23 cellular contexts compared by ENCODE assay signal in genomic region chr2:120350801-120351324, GRCh38. TPM values are rescaled to one million over a fixed set of nuclear protein-coding genes. Genes with fewer than 3 reads are reported as not detected.
DNase-seq lines count a peak whose midpoint lies in the region; ATAC-seq, FAIRE-seq and TF ChIP-seq lines count a peak whose summit lies in the region.
"Had no signal": no experiment of that assay in that cellular context is flagged by ENCODE, and none has a peak within 500 bp of the region (broad histone marks: within the 10 kb centered on the region; RNA-seq: fewer than 3 reads in every experiment).

No MANE protein-coding gene starts in this region.

- no peaks in the 10 kb centered on the region for H3K36me3 ChIP-seq in K562 (ENCODE audit: control insufficient read depth, insufficient read depth, low read length)
- no peaks in the 10 kb centered on the region for H3K36me3 ChIP-seq in left lung
- no peaks in the 10 kb centered on the region for H3K36me3 ChIP-seq in neuronal stem cell (replicated peaks in 1 of 2; ENCODE audit: control insufficient read depth in 2 of 2, insufficient read depth in 2 of 2, low read length in 2 of 2)
- peaks cover 4 to 15% of the 10 kb centered on the region in 2 donors for H3K36me3 ChIP-seq in thyroid gland
- H3K36me3 ChIP-seq in ascending aorta = no peaks in the 10 kb centered on the region
- H3K36me3 ChIP-seq: BLaER1 treated with 17β-estradiol and CSF1 and Interleukin-3, amounts not matched to agents 10 nM and 100 nM had no signal

- H3K4me2 ChIP-seq in K562 (ENCODE audit: insufficient read depth, low read length) = no peak overlapping the region
- H3K4me2 ChIP-seq in neuronal stem cell (ENCODE audit: insufficient read depth, low read length, poor library complexity, severe bottlenecking) = no peak overlapping the region
- H3K4me2 ChIP-seq: BLaER1 treated with 17β-estradiol and CSF1 and Interleukin-3, amounts not matched to agents 10 nM and 100 nM had no signal

- H3K9ac ChIP-seq in K562 (ENCODE audit: insufficient read depth in 1 of 2, low read depth in 2 of 2, low read length in 2 of 2) (no peak overlapping the region), neuronal stem cell (ENCODE audit: low read depth, low read length, poor library complexity) (peak overlapping the region; percentile 24)
- H3K9ac ChIP-seq: BLaER1 treated with 17β-estradiol and CSF1 and Interleukin-3, amounts not matched to agents 10 nM and 100 nM had no signal

- ATAC-seq in K562 = 0 out of 3 replicates have a peak, but pooled peaks have one; percentile 27
- peak; percentile 54 for ATAC-seq in left lung
- ATAC-seq: CD8-positive, alpha-beta T cell; GM12878 had no signal

- POLR2A ChIA-PET in K562 (lab: Yijun Ruan, JAX) = no interaction called here

- H3K9me3 ChIP-seq in K562 (replicated peaks; ENCODE audit: control insufficient read depth, insufficient read depth, low read depth, low read length) (no peaks in the 10 kb centered on the region), left lung (no peaks in the 10 kb centered on the region), neuronal stem cell (replicated peaks in 1 of 2; ENCODE audit: control insufficient read depth in 2 of 2, insufficient read depth in 1 of 2, low read depth in 1 of 2, low read length in 2 of 2) (no peaks in the 10 kb centered on the region), thyroid gland (no peaks in the 10 kb centered on the region), ascending aorta (no peaks in the 10 kb centered on the region)
- H3K9me3 ChIP-seq: BLaER1 treated with 17β-estradiol and CSF1 and Interleukin-3, amounts not matched to agents 10 nM and 100 nM had no signal

- no peak for TF ChIP-seq POLR2A in K562 (conservative IDR thresholded peaks at IDR 0.05)
- TF ChIP-seq POLR2A in thyroid gland (IDR thresholded peaks at IDR 0.05) = no peak

- H3K4me1 Mint-ChIP-seq in HFFc6 (ENCODE audit: low read depth) = peaks cover 12% of the 10 kb centered on the region

- no peak for FAIRE-seq in K562 (lab: Jason Lieb, UNC)
- FAIRE-seq: GM12878, GM19239, H1, HTR-8/SVneo had no signal

- peaks cover 24 to 83% of the 10 kb centered on the region in 2 experiments for H3K27me3 ChIP-seq in K562 (ENCODE audit: control insufficient read depth in 2 of 2, insufficient read depth in 2 of 2, low read length in 2 of 2)
- H3K27me3 ChIP-seq in left lung = peaks cover 17 to 62% of the 10 kb centered on the region in 2 donors
- H3K27me3 ChIP-seq in neuronal stem cell (ENCODE audit: control insufficient read depth in 3 of 3, insufficient read depth in 3 of 3, low read depth in 1 of 3, low read length in 3 of 3) = peaks cover 20 to 87% (median 52%) of the 10 kb centered on the region in 3 experiments
- no peaks in the 10 kb centered on the region for H3K27me3 ChIP-seq in thyroid gland
- H3K27me3 ChIP-seq in ascending aorta = no peaks in the 10 kb centered on the region

- H3K23ac ChIP-seq in neuronal stem cell (ENCODE audit: low read depth, low read length, poor library complexity) = no peak overlapping the region

- H3K4me3 ChIP-seq in K562 (no peak overlapping the region), left lung (no peak overlapping the region), neuronal stem cell (ENCODE audit: low read length in 2 of 2) (no peak overlapping the region), thyroid gland (replicated peaks in 1 of 3) (no peak overlapping the region), ascending aorta (no peak overlapping the region)
- H3K4me3 ChIP-seq: BLaER1 treated with 17β-estradiol and CSF1 and Interleukin-3, amounts not matched to agents 10 nM and 100 nM; GM12878 had no signal

- H3K4ac ChIP-seq in neuronal stem cell (ENCODE audit: low read length) = no peak overlapping the region

- H3K27ac ChIP-seq in K562 (ENCODE audit: extremely low read depth, low read depth, low read length) (no peak overlapping the region), left lung (no peak overlapping the region), neuronal stem cell (replicated peaks; ENCODE audit: low read length) (no peak overlapping the region), thyroid gland (peak overlapping the region in 2 of 3 donors; percentile 36 to 46), ascending aorta (no peak overlapping the region)
- H3K27ac ChIP-seq: BLaER1 treated with 17β-estradiol and CSF1 and Interleukin-3, amounts not matched to agents 10 nM and 100 nM; HL-60 had no signal

- 2% methylated on average over 22 of the region's 23 CpGs for WGBS in K562 (ENCODE audit: insufficient coverage, low coverage, missing lambda C conversion rate)
- no CpG with 5 or more reads among the region's 23 CpGs for WGBS in neuronal stem cell (ENCODE audit: extremely low coverage in 2 of 2, insufficient read length in 2 of 2, insufficient replicate concordance in 1 of 2), 2 donors
- WGBS in thyroid gland, 2 donors = 51 to 71% methylated on average over 23 of the region's 23 CpGs

- H2AFZ ChIP-seq in K562 (ENCODE audit: low read depth, low read length) = no peak overlapping the region
- H2AFZ ChIP-seq in neuronal stem cell (ENCODE audit: low read length) = no peak overlapping the region

- H2AK5ac ChIP-seq in neuronal stem cell (ENCODE audit: low read depth, low read length) = no peak overlapping the region

- BruUV-seq in K562 (replicated peaks; lab: Mats Ljungman, UMichigan) = no TSS peak

- no peak overlapping the region for H2BK120ac ChIP-seq in neuronal stem cell (ENCODE audit: low read depth, low read length)

- H3K4me3 Mint-ChIP-seq in HFFc6 = no peak overlapping the region
- H3K4me3 Mint-ChIP-seq: B cell; CD8-positive, alpha-beta T cell; H9 had no signal

- no peaks in the 10 kb centered on the region for H3K79me2 ChIP-seq in K562 (ENCODE audit: control insufficient read depth, insufficient read depth, low read length)

- no peaks in the 10 kb centered on the region for H3K79me1 ChIP-seq in neuronal stem cell (ENCODE audit: low read depth, low read length)

- H3K18ac ChIP-seq in neuronal stem cell (ENCODE audit: low read length) = no peak overlapping the region

- H3K9me1 ChIP-seq in K562 (ENCODE audit: control insufficient read depth, insufficient read depth, low read length) = no peaks in the 10 kb centered on the region

- CTCF ChIA-PET in K562 (lab: Yijun Ruan, JAX; ENCODE audit: low intra/inter-chr PET ratio) = no interaction called here

- no peak overlapping the region for H4K91ac ChIP-seq in neuronal stem cell (ENCODE audit: low read depth, low read length, poor library complexity)

- intact Hi-C loops in K562 (cut with micrococcal nuclease) (no loop called here), left lung (cut with DNase I) (no loop called here), thyroid gland (cut with DNase I) (no loop called here), ascending aorta (cut with DNase I) (no loop called here)

- in situ Hi-C loops in K562 (cut with MboI) = no loop called here

- H3K4me1 ChIP-seq in K562 (replicated peaks in 1 of 2; ENCODE audit: control insufficient read depth in 2 of 2, insufficient read depth in 2 of 2, low read length in 2 of 2) (peaks cover 0 to 7% of the 10 kb centered on the region in 2 experiments; a peak in 1 of 5 replicates), left lung (peaks cover 5 to 23% of the 10 kb centered on the region in 2 donors), neuronal stem cell (ENCODE audit: control insufficient read depth in 2 of 2, insufficient read depth in 1 of 2, low read depth in 1 of 2, low read length in 2 of 2) (peaks cover 12 to 19% of the 10 kb centered on the region in 2 donors), thyroid gland (peaks cover 15 to 21% of the 10 kb centered on the region in 2 donors), ascending aorta (peaks cover 10 to 15% of the 10 kb centered on the region in 2 donors)

- no peak overlapping the region for H2BK15ac ChIP-seq in neuronal stem cell (ENCODE audit: low read length)

- H3K36me3 Mint-ChIP-seq in HFFc6 (ENCODE audit: low read depth) = no peaks in the 10 kb centered on the region
- H3K36me3 Mint-ChIP-seq: CD8-positive, alpha-beta T cell had no signal

- H4K8ac ChIP-seq in neuronal stem cell (ENCODE audit: low read depth, low read length) = no peak overlapping the region

- H3K27me3 Mint-ChIP-seq in HFFc6 (ENCODE audit: insufficient read depth) = peaks cover 25% of the 10 kb centered on the region

- no peak for TF ChIP-seq EP300 in K562 (IDR thresholded peaks at IDR 0.05; ENCODE audit: low read length)

- TF ChIP-seq CTCF in K562 (IDR thresholded peaks at IDR 0.05 in 2 of 3, conservative IDR thresholded peaks at IDR 0.05 in 1 of 3; ENCODE audit: insufficient read depth in 2 of 3, low read depth in 1 of 3, low read length in 3 of 3) = no peak
- no peak for TF ChIP-seq CTCF in left lung (IDR thresholded peaks at IDR 0.05)
- TF ChIP-seq CTCF in thyroid gland (IDR thresholded peaks at IDR 0.05) = no peak
- no peak for TF ChIP-seq CTCF in HFFc6 (IDR thresholded peaks at IDR 0.05)
- no peak for TF ChIP-seq CTCF in ascending aorta (IDR thresholded peaks at IDR 0.05)

- H3K14ac ChIP-seq in neuronal stem cell (ENCODE audit: low read length) = no peak overlapping the region

- no peaks in the 10 kb centered on the region for H3K9me3 Mint-ChIP-seq in HFFc6
- H3K9me3 Mint-ChIP-seq: CD8-positive, alpha-beta T cell had no signal

- H2BK5ac ChIP-seq in neuronal stem cell (ENCODE audit: low read length) = no peak overlapping the region

- H3K27ac Mint-ChIP-seq in HFFc6 = no peak overlapping the region
- H3K27ac Mint-ChIP-seq: B cell; CD8-positive, alpha-beta T cell; H9 had no signal

- H4K20me1 ChIP-seq in K562 (replicated peaks; ENCODE audit: control insufficient read depth, insufficient read depth, low read length) = peaks cover 18% of the 10 kb centered on the region

- DNase-seq in K562 (ENCODE audit: extremely low read depth in 1 of 4, low spot score in 3 of 4) (peak in 1 of 4 experiments; percentile 18), left lung (peak; percentile 69 to 82), neuronal stem cell (ENCODE audit: low spot score) (no peak), thyroid gland (peak; percentile 83 to 88), HFFc6 (no peak), ascending aorta (ENCODE audit: low spot score in 2 of 2) (no peak)
- no peak for DNase-seq in activated CD4-positive, alpha-beta T cell treated with anti-CD3 and anti-CD28 coated beads for 48 hours
- no peak for DNase-seq in activated CD4-positive, alpha-beta T cell treated with anti-CD3 and anti-CD28 coated beads, Interleukin-2, amount 50 U/mL, for 4 hours
- DNase-seq: CD8-positive, alpha-beta T cell; DMS 273 treated with DMSO at 0.1 percent for 48 hours; DMS53; DND-41; EL; H9; IMR-90 had no signal

- TF ChIP-seq RAD21 in K562 (CRISPR knock-in tag; conservative IDR thresholded peaks at IDR 0.05 in 1 of 2, IDR thresholded peaks at IDR 0.05 in 1 of 2) = no peak

- no peak overlapping the region for H2BK12ac ChIP-seq in neuronal stem cell (ENCODE audit: low read length)

RNA-seq across cellular contexts. Expression of gene INHBB, which starts 4.9 kb away (rescaled TPM):
- total RNA-seq in K562 (2011; cell fraction: chromatin; rRNA removed; ENCODE audit: low replicate concordance) = not detected in 2 replicates
- total RNA-seq in K562 (2011; cell fraction: nucleolus; rRNA removed) = not detected in 2 replicates
- not detected in 2 replicates for total RNA-seq in K562 (2011; cell fraction: nucleoplasm; rRNA removed)
- total RNA-seq in K562 (2014; rRNA removed) = not detected in 2 replicates
- not detected in 2 replicates for total RNA-seq in K562 (2014; rRNA removed; fragmentation: Illumina TruSeq; extraction: Trizol)
- not detected in 2 replicates for total RNA-seq in K562 (2015; rRNA removed; fragmentation: Illumina TruSeq; extraction: Trizol)
- 0.11 TPM in 1 of 2 replicates, not detected in the other for total RNA-seq in K562 (2021)
- not detected in 2 replicates for polyA plus RNA-seq in K562 (2011; rRNA removed)
- not detected in 2 replicates for polyA plus RNA-seq in K562 (2011; cell fraction: cytosol; rRNA removed)
- not detected in 2 replicates for polyA plus RNA-seq in K562 (2011; cell fraction: nucleus; rRNA removed)
- not detected in 2 replicates for polyA plus RNA-seq in K562 (2012)
- 0.04 TPM in 1 of 2 replicates, not detected in the other for polyA plus RNA-seq in K562 (2014; fragmentation: Illumina TruSeq; extraction: Trizol)
- not detected for polyA plus RNA-seq in K562 (2014; fragmentation: Nextera tagmentation; extraction: Ambion mirVana)
- polyA plus RNA-seq in K562 (2014; rRNA removed) = not detected in 2 replicates
- not detected in 2 replicates for polyA minus RNA-seq in K562 (2011; rRNA and poly(A)+ RNA removed)
- not detected in 2 replicates for polyA minus RNA-seq in K562 (2011; cell fraction: cytosol; rRNA and poly(A)+ RNA removed)
- not detected in 2 replicates for polyA minus RNA-seq in K562 (2011; cell fraction: nucleus; rRNA and poly(A)+ RNA removed)
- total RNA-seq in left lung = 1 to 10 TPM in 1 of 2 donors, under 1 TPM in 1; 0.67 to 2.0 TPM
- polyA plus RNA-seq in neuronal stem cell (2013, experiment 1 of 2) = not detected
- 0.01 TPM for polyA plus RNA-seq in neuronal stem cell (2013, experiment 2 of 2)
- total RNA-seq in thyroid gland = 10 to 100 TPM; 12.3 to 27.5 (median 23.6) TPM
- total RNA-seq in HFFc6 (2021; fragmentation: NEBNext Ultra II Directional; extraction: Animal tissue kit (Norgen Biotek cat#: 25700)) = 1 to 10 TPM in 3 of 6 experiments, under 1 TPM in 3; 0.47 to 1.6 (median 1.1) TPM
- total RNA-seq in ascending aorta = 8.1 TPM
- total RNA-seq: B cell; CD8-positive, alpha-beta T cell; G401 had no signal
- polyA plus RNA-seq: GM12878 had no signal

Comparison
In these comparisons a context has a peak if more than half of its experiments do, and no peak if none do; other contexts are left out.
1. DNase-seq: peak in left lung (2 of 2) and thyroid gland (2 of 2); none in neuronal stem cell (single experiment), activated CD4-positive, alpha-beta T cell treated with anti-CD3 and anti-CD28 coated beads for 48 hours (single experiment), HFFc6 (single experiment), ascending aorta (0 of 2) and activated CD4-positive, alpha-beta T cell treated with anti-CD3 and anti-CD28 coated beads, Interleukin-2, amount 50 U/mL, for 4 hours (0 of 2).
2. H3K27ac ChIP-seq: peak in thyroid gland (2 of 3); none in K562 (single experiment), left lung (0 of 2), neuronal stem cell (single experiment) and ascending aorta (0 of 2).